In genomic region chr3:122679085-122679466, GRCh38 we compare ENCODE assay signal across 8 cellular contexts. TPM values are rescaled to one million over a fixed set of nuclear protein-coding genes. Genes with fewer than 3 reads are reported as not detected.
DNase-seq lines count a peak whose midpoint lies in the region; ATAC-seq and TF ChIP-seq lines count a peak whose summit lies in the region.

No MANE protein-coding gene starts in this region.

- H3K27ac ChIP-seq in BLaER1 treated with 17β-estradiol and CSF1 and Interleukin-3, amounts not matched to agents 10 nM and 100 nM, result peak overlapping the region; percentile 81 to 93 (median 90); a peak in 20 of 22 replicates
- H3K27ac ChIP-seq in gastroesophageal sphincter, result peak overlapping the region; percentile 89 to 95 (median 94)

- 0 to 2% methylated on average over 5 to 6 of the region's 7 CpGs for WGBS in gastroesophageal sphincter (ENCODE audit: low coverage in 1 of 2), 2 donors

- peak overlapping the region; percentile 83 to 92 (median 90) for H3K9ac ChIP-seq in BLaER1 treated with 17β-estradiol and CSF1 and Interleukin-3, amounts not matched to agents 10 nM and 100 nM

- H4K20me1 ChIP-seq in BLaER1 treated with 17β-estradiol and CSF1 and Interleukin-3, amounts not matched to agents 10 nM and 100 nM, result peaks cover 0 to 26% (median 11%) of the 10 kb centered on the region in 11 experiments; a peak in 8 of 22 replicates

- ATAC-seq in GM21390 (IDR thresholded peaks at IDR 0.05; ENCODE audit: unreplicated experiment), result peak; percentile 40
- ATAC-seq in gastroesophageal sphincter, result peak; percentile 74

- no peak for TF ChIP-seq POLR2A in gastroesophageal sphincter (IDR thresholded peaks at IDR 0.05)

- no peak for TF ChIP-seq EP300 in gastroesophageal sphincter (IDR thresholded peaks at IDR 0.05)

- peaks cover 44 to 52% (median 46%) of the 10 kb centered on the region in 10 experiments for H3K4me1 ChIP-seq in BLaER1 treated with 17β-estradiol and CSF1 and Interleukin-3, amounts not matched to agents 10 nM and 100 nM
- peaks cover 0 to 45% (median 12%) of the 10 kb centered on the region in 3 donors for H3K4me1 ChIP-seq in gastroesophageal sphincter

- DNase-seq in M059J (ENCODE audit: low read depth) (peak; percentile 88), SHP77 (lab: John Stamatoyannopoulos, UW) (peak; percentile 53 to 79), nucleus accumbens (lab: John Stamatoyannopoulos, UW) (peak in 50 of 56 donors; percentile 9 to 83 (median 45)), superior temporal gyrus (ENCODE audit: extremely low spot score) (peak; percentile 85)
- peak; percentile 74 for DNase-seq in activated gamma-delta T cell treated with anti-CD3 and anti-CD28 coated beads, Interleukin-2, amount 50 U/mL, for 16 hours (ENCODE audit: low read depth)

- peak overlapping the region; percentile 76 to 86 (median 83) for H3K4me3 ChIP-seq in BLaER1 treated with 17β-estradiol and CSF1 and Interleukin-3, amounts not matched to agents 10 nM and 100 nM
- peak overlapping the region; percentile 21 to 97 for H3K4me3 ChIP-seq in gastroesophageal sphincter

- TF ChIP-seq CTCF in gastroesophageal sphincter (IDR thresholded peaks at IDR 0.05), result peak; percentile 69 to 89 (median 86)

- peaks cover 3 to 19% (median 12%) of the 10 kb centered on the region in 11 experiments; a peak in 15 of 22 replicates for H3K9me3 ChIP-seq in BLaER1 treated with 17β-estradiol and CSF1 and Interleukin-3, amounts not matched to agents 10 nM and 100 nM (replicated peaks in 1 of 11)
- H3K9me3 ChIP-seq in gastroesophageal sphincter, result no peaks in the 10 kb centered on the region

- no peaks in the 10 kb centered on the region for H3K27me3 ChIP-seq in BLaER1 treated with 17β-estradiol and CSF1 and Interleukin-3, amounts not matched to agents 10 nM and 100 nM
- H3K27me3 ChIP-seq in gastroesophageal sphincter, result no peaks in the 10 kb centered on the region

- peaks cover 0 to 7% (median 0%) of the 10 kb centered on the region in 11 experiments; a peak in 2 of 22 replicates for H3K36me3 ChIP-seq in BLaER1 treated with 17β-estradiol and CSF1 and Interleukin-3, amounts not matched to agents 10 nM and 100 nM
- no peaks in the 10 kb centered on the region for H3K36me3 ChIP-seq in gastroesophageal sphincter

- H3K4me2 ChIP-seq in BLaER1 treated with 17β-estradiol and CSF1 and Interleukin-3, amounts not matched to agents 10 nM and 100 nM, result peak overlapping the region; percentile 88 to 98 (median 94)

RNA-seq across cellular contexts. Expression of gene PARP14, which starts 1.6 kb away (rescaled TPM):
- total RNA-seq in M059J (2014; rRNA removed; shearing (Covaris generic)), result 135 and 158 TPM in 2 replicates
- total RNA-seq in gastroesophageal sphincter, result 10 to 100 TPM; 25.0 to 59.0 (median 35.0) TPM

Comparison
In these comparisons a context has a peak if more than half of its experiments do, and no peak if none do; other contexts are left out.
1. Peak in every context shown above with its lines: DNase-seq, ATAC-seq, H3K4me3 ChIP-seq and H3K27ac ChIP-seq.